19 cellular contexts compared by ENCODE assay signal in genomic region chr12:81991868-81992267, GRCh38.
DNase-seq lines count a peak whose midpoint lies in the region; ATAC-seq and TF ChIP-seq lines count a peak whose summit lies in the region.
"Had no signal": no experiment of that assay in that cellular context is flagged by ENCODE, and none has a peak within 500 bp of the region (broad histone marks: within the 10 kb centered on the region; RNA-seq: fewer than 3 reads in every experiment).

No MANE protein-coding gene starts in this region.

- H3K4me1 ChIP-seq in MM.1S (ENCODE audit: low read length): no peaks in the 10 kb centered on the region
- H3K4me1 ChIP-seq: A549; BE2C; BLaER1 treated with 17β-estradiol and CSF1 and Interleukin-3, amounts not matched to agents 10 nM and 100 nM had no signal

- DNase-seq in MM.1S (peak; percentile 22), GM13977 (ENCODE audit: low spot score) (no peak), RPMI8226 (no peak), LoVo (ENCODE audit: low spot score) (no peak)
- DNase-seq: 8988T, BE2C, DMS 273 treated with DMSO at 0.1 percent for 48 hours, DMS79, EL, GDM1, HFFc6 had no signal

- no peaks in the 10 kb centered on the region for H3K36me3 ChIP-seq in MM.1S (replicated peaks; ENCODE audit: insufficient read depth, low read length)
- H3K36me3 ChIP-seq: BE2C; BLaER1 treated with 17β-estradiol and CSF1 and Interleukin-3, amounts not matched to agents 10 nM and 100 nM; HAP-1 had no signal

- no peaks in the 10 kb centered on the region for H3K27me3 ChIP-seq in MM.1S (replicated peaks; ENCODE audit: insufficient read depth, low read length)
- H3K27me3 ChIP-seq: BE2C had no signal

- no peaks in the 10 kb centered on the region for H3K79me2 ChIP-seq in MM.1S (ENCODE audit: low read length)

- no peaks in the 10 kb centered on the region for H3K9me3 ChIP-seq in MM.1S (replicated peaks; ENCODE audit: insufficient read depth, low read length)
- H3K9me3 ChIP-seq: A549, BE2C, HAP-1 had no signal

- no peak overlapping the region for H3K27ac ChIP-seq in MM.1S (ENCODE audit: low read length)
- H3K27ac ChIP-seq: A549; BLaER1 treated with 17β-estradiol and CSF1 and Interleukin-3, amounts not matched to agents 10 nM and 100 nM had no signal

- ATAC-seq in GM18508 (IDR thresholded peaks at IDR 0.05; ENCODE audit: insufficient read depth, unreplicated experiment): peak; percentile 51
- peak; percentile 47 for ATAC-seq in GM18907 (IDR thresholded peaks at IDR 0.05; ENCODE audit: unreplicated experiment)
- peak; percentile 53 for ATAC-seq in HG02798 (IDR thresholded peaks at IDR 0.05; ENCODE audit: poor library complexity, unreplicated experiment)
- no peak for ATAC-seq in HG02759 (IDR thresholded peaks at IDR 0.05; ENCODE audit: unreplicated experiment)
- ATAC-seq: A549 had no signal

- H4K20me1 ChIP-seq in MM.1S (ENCODE audit: insufficient read depth, low read length): no peaks in the 10 kb centered on the region
- H4K20me1 ChIP-seq: BLaER1 treated with 17β-estradiol and CSF1 and Interleukin-3, amounts not matched to agents 10 nM and 100 nM had no signal

- no peaks in the 10 kb centered on the region for H3F3A ChIP-seq in MM.1S (ENCODE audit: insufficient read depth, low read length)

- H3K9me2 ChIP-seq in MM.1S (replicated peaks; ENCODE audit: insufficient read depth, low read length): no peaks in the 10 kb centered on the region

- no peak overlapping the region for H3K4me3 ChIP-seq in MM.1S (ENCODE audit: low read length)
- H3K4me3 ChIP-seq: A549; BLaER1 treated with 17β-estradiol and CSF1 and Interleukin-3, amounts not matched to agents 10 nM and 100 nM; GM23338; HAP-1 had no signal

- TF ChIP-seq CTCF in MM.1S (IDR thresholded peaks at IDR 0.05; ENCODE audit: low read length) (no peak), GM13977 (IDR thresholded peaks at IDR 0.05; ENCODE audit: extremely low read depth, insufficient read depth, missing control alignments) (no peak)

- no peak overlapping the region for H2AFZ ChIP-seq in MM.1S (ENCODE audit: low read length)
- H2AFZ ChIP-seq: GM23338 had no signal

- H3K9ac ChIP-seq in MM.1S (ENCODE audit: low read length): no peak overlapping the region
- H3K9ac ChIP-seq: BLaER1 treated with 17β-estradiol and CSF1 and Interleukin-3, amounts not matched to agents 10 nM and 100 nM had no signal

- in situ Hi-C loops in GM13977 (cut with MboI; ENCODE audit: low pct_unique_long_range_greater_than_20kb, low sequenced_read_pairs, unreplicated experiment): no loop called here

- H3K4me2 ChIP-seq in MM.1S (ENCODE audit: low read depth, low read length): no peak overlapping the region
- H3K4me2 ChIP-seq: A549; BLaER1 treated with 17β-estradiol and CSF1 and Interleukin-3, amounts not matched to agents 10 nM and 100 nM; GM23338 had no signal
